ENCODE assay signal across 8 cellular contexts in genomic region chr5:150700298-150700599, GRCh38. TPM values are rescaled to one million over a fixed set of nuclear protein-coding genes. Genes with fewer than 3 reads are reported as not detected.
DNase-seq lines count a peak whose midpoint lies in the region; ATAC-seq and TF ChIP-seq lines count a peak whose summit lies in the region.

No MANE protein-coding gene starts in this region.

- H3K27ac ChIP-seq in heart left ventricle, result peak overlapping the region; percentile 92 to 99 (median 98)
- peak overlapping the region; percentile 87 to 95 for H3K27ac ChIP-seq in SK-N-SH (ENCODE audit: low read depth in 2 of 2, low read length in 1 of 2)
- H3K27ac ChIP-seq in iPS-20b (ENCODE audit: low read length), result no peak overlapping the region
- peak overlapping the region; percentile 95 for H3K27ac ChIP-seq in upper lobe of right lung

- POLR2A ChIA-PET in SK-N-SH (lab: Yijun Ruan, JAX), result interaction anchor here (0.9 to 1.9 kb wide), 12 partner anchors 11 to 251 kb away, joined by 3 to 10 read pairs (median 4); partner anchors contain the start of genes DCTN4 and SMIM3

- peaks cover 30% of the 10 kb centered on the region for H3F3A ChIP-seq in SK-N-SH (replicated peaks; ENCODE audit: insufficient read depth)

- H3K9me2 ChIP-seq in SK-N-SH, result no peaks in the 10 kb centered on the region

- peak overlapping the region; percentile 81 for H3K4me2 ChIP-seq in SK-N-SH

- CTCF ChIA-PET in SK-N-SH (lab: Yijun Ruan, JAX), result interaction anchor here (0.6 to 3.0 kb wide), 36 partner anchors 9 to 468 kb away, joined by 3 to 35 read pairs (median 4); partner anchors contain the start of genes DCTN4, MYOZ3 and SMIM3

- peaks cover 4% of the 10 kb centered on the region; the same call in 1 of the 2 replicates for H4K20me1 ChIP-seq in SK-N-SH (ENCODE audit: insufficient read depth)

- H3K4me1 ChIP-seq in heart left ventricle (peaks cover 0 to 24% (median 16%) of the 10 kb centered on the region in 12 donors), SK-N-SH (ENCODE audit: control insufficient read depth in 1 of 2, insufficient read depth in 2 of 2, low read depth in 1 of 2, low read length in 1 of 2) (peaks cover 11 to 15% of the 10 kb centered on the region in 2 experiments), iPS-20b (ENCODE audit: insufficient read depth, low read length) (peaks cover 9% of the 10 kb centered on the region), upper lobe of right lung (peaks cover 9% of the 10 kb centered on the region)

- H3K36me3 ChIP-seq in heart left ventricle (peaks cover 0 to 44% (median 39%) of the 10 kb centered on the region in 9 donors), SK-N-SH (replicated peaks in 1 of 2; ENCODE audit: control insufficient read depth in 1 of 2, insufficient read depth in 2 of 2, low read length in 1 of 2) (peaks cover 36 to 39% of the 10 kb centered on the region in 2 experiments), iPS-20b (ENCODE audit: insufficient read depth, low read depth, low read length) (peaks cover 45% of the 10 kb centered on the region), upper lobe of right lung (peaks cover 41% of the 10 kb centered on the region)

- no peak for TF ChIP-seq POLR2A in heart left ventricle (IDR thresholded peaks at IDR 0.05)

- H3K9ac ChIP-seq in SK-N-SH (peak overlapping the region; percentile 93), iPS-20b (ENCODE audit: low read depth, low read length) (peak overlapping the region; percentile 98; the same call in 1 of the 2 replicates)

- no peaks in the 10 kb centered on the region for H3K27me3 ChIP-seq in heart left ventricle
- no peaks in the 10 kb centered on the region for H3K27me3 ChIP-seq in SK-N-SH (ENCODE audit: insufficient read depth)
- peaks cover 9% of the 10 kb centered on the region for H3K27me3 ChIP-seq in iPS-20b (ENCODE audit: insufficient read depth, low read length)
- H3K27me3 ChIP-seq in upper lobe of right lung, result no peaks in the 10 kb centered on the region

- TF ChIP-seq CTCF in heart left ventricle (IDR thresholded peaks at IDR 0.05) (no peak), SK-N-SH (IDR thresholded peaks at IDR 0.05) (no peak), upper lobe of right lung (IDR thresholded peaks at IDR 0.05) (no peak)

- intact Hi-C loops in heart left ventricle (cut with DNase I) (loop anchor here in 7 of 10 donors (2.0 to 10.0 kb wide), 11 partner anchors 41 to 147 kb away; partner anchors contain the start of genes IRGM (in 4 of the 7) and SMIM3 (in 1 of the 7)), Right ventricle myocardium inferior (cut with DNase I) (loop anchor here (5.0 kb wide), 3 partner anchors 43 to 147 kb away; partner anchors contain the start of genes IRGM and SMIM3), upper lobe of right lung (cut with DNase I) (no loop called here)

- H3K9me3 ChIP-seq in heart left ventricle (no peaks in the 10 kb centered on the region), SK-N-SH (no peaks in the 10 kb centered on the region), iPS-20b (ENCODE audit: insufficient read depth, low read depth, low read length) (no peaks in the 10 kb centered on the region), upper lobe of right lung (no peaks in the 10 kb centered on the region)

- H3K79me2 ChIP-seq in SK-N-SH (ENCODE audit: insufficient read depth), result peaks cover 28% of the 10 kb centered on the region

- WGBS in heart left ventricle, 4 donors, result 0 to 3% (median 0%) methylated on average over 12 of the region's 12 CpGs
- WGBS in SK-N-SH (ENCODE audit: low lambda C conversion rate), result 1% methylated on average over 12 of the region's 12 CpGs

- no peak for ATAC-seq in heart left ventricle
- no peak for ATAC-seq in Right ventricle myocardium inferior
- no peak for ATAC-seq in upper lobe of right lung
- no peak for ATAC-seq in GM21825 (IDR thresholded peaks at IDR 0.05; ENCODE audit: unreplicated experiment)
- no peak for ATAC-seq in HG03439 (IDR thresholded peaks at IDR 0.05; ENCODE audit: unreplicated experiment)
- ATAC-seq in GM18519 (IDR thresholded peaks at IDR 0.05; ENCODE audit: low FRiP score, unreplicated experiment), result no peak

- peak overlapping the region; percentile 73 to 99 (median 94) for H3K4me3 ChIP-seq in heart left ventricle
- peak overlapping the region; percentile 76 to 98 for H3K4me3 ChIP-seq in SK-N-SH (ENCODE audit: low read depth in 2 of 2, low read length in 1 of 2)
- H3K4me3 ChIP-seq in iPS-20b (ENCODE audit: low read length), result peak overlapping the region; percentile 99
- H3K4me3 ChIP-seq in upper lobe of right lung, result peak overlapping the region; percentile 87

- DNase-seq in heart left ventricle (no peak), Right ventricle myocardium inferior (ENCODE audit: missing footprints) (no peak), SK-N-SH (no peak), upper lobe of right lung (no peak)

- TF ChIP-seq EP300 in SK-N-SH (IDR thresholded peaks at IDR 0.05; ENCODE audit: borderline replicate concordance in 1 of 2, low read depth in 1 of 2, low read length in 1 of 2), result no peak

- no peak for TF ChIP-seq RAD21 in SK-N-SH (IDR thresholded peaks at IDR 0.05; ENCODE audit: low read length)

- peak overlapping the region; percentile 93 for H2AFZ ChIP-seq in SK-N-SH (ENCODE audit: low read depth)

TF ChIP-seq in SK-N-SH, 30 proteins besides CTCF, POLR2A, EP300 and RAD21:
- TF ChIP-seq CHD2 (IDR thresholded peaks at IDR 0.05; ENCODE audit: low read length, partially characterized antibody), result no peak
- no peak for TF ChIP-seq TEAD4 (IDR thresholded peaks at IDR 0.05; ENCODE audit: borderline replicate concordance, insufficient read depth)
- TF ChIP-seq MEF2A (IDR thresholded peaks at IDR 0.05; ENCODE audit: borderline replicate concordance, low read depth), result no peak
- no peak for TF ChIP-seq FOSL2 (IDR thresholded peaks at IDR 0.05; ENCODE audit: borderline replicate concordance, low read depth)
- TF ChIP-seq USF2 (IDR thresholded peaks at IDR 0.05; ENCODE audit: borderline replicate concordance, low read depth, low read length), result no peak
- TF ChIP-seq RCOR1 (IDR thresholded peaks at IDR 0.05; ENCODE audit: low read length), result no peak
- 0 out of 2 replicates have a peak, but pooled peaks have one; percentile 40 for TF ChIP-seq SIN3A (IDR thresholded peaks at IDR 0.05; ENCODE audit: borderline replicate concordance, low read depth, low read length)
- TF ChIP-seq NFIC (IDR thresholded peaks at IDR 0.05; ENCODE audit: borderline replicate concordance), result no peak

RNA-seq across cellular contexts. Expression of gene RBM22, which starts 0.6 kb away (rescaled TPM):
- 10 to 100 TPM; 23.5 to 42.3 (median 28.0) TPM for total RNA-seq in heart left ventricle
- polyA plus RNA-seq in heart left ventricle, result 10 to 100 TPM; 19.2 to 24.6 TPM
- total RNA-seq in Right ventricle myocardium inferior, result 30.5 TPM
- 30.7 and 41.0 TPM in 2 replicates for polyA plus RNA-seq in SK-N-SH (2012; rRNA removed)
- polyA plus RNA-seq in SK-N-SH (2012; cell fraction: cytosol; rRNA removed), result 27.2 and 30.1 TPM in 2 replicates
- polyA plus RNA-seq in SK-N-SH (2012; cell fraction: nucleus; rRNA removed), result 39.9 and 65.8 TPM in 2 replicates
- 51.2 TPM for total RNA-seq in upper lobe of right lung

RNA-seq across cellular contexts. Expression of gene MYOZ3, which starts 39.2 kb away (rescaled TPM):
- 10 to 100 TPM in 1 of 9 donors, 1 to 10 TPM in 8; 1.8 to 10.2 (median 5.1) TPM for total RNA-seq in heart left ventricle
- polyA plus RNA-seq in heart left ventricle, result 1 to 10 TPM; 1.2 to 4.6 TPM
- 5.5 TPM for total RNA-seq in Right ventricle myocardium inferior
- polyA plus RNA-seq in SK-N-SH (2012; rRNA removed), result 0.26 and 0.41 TPM in 2 replicates
- 0.31 and 0.35 TPM in 2 replicates for polyA plus RNA-seq in SK-N-SH (2012; cell fraction: cytosol; rRNA removed)
- polyA plus RNA-seq in SK-N-SH (2012; cell fraction: nucleus; rRNA removed), result 0.48 and 0.67 TPM in 2 replicates
- total RNA-seq in upper lobe of right lung, result 1.7 TPM

RNA-seq across cellular contexts. Expression of gene DCTN4, which starts 58.6 kb away (rescaled TPM):
- 10 to 100 TPM; 41.6 to 70.6 (median 50.4) TPM for total RNA-seq in heart left ventricle
- polyA plus RNA-seq in heart left ventricle, result 10 to 100 TPM; 18.9 to 31.8 TPM
- 46.4 TPM for total RNA-seq in Right ventricle myocardium inferior
- 22.8 and 30.5 TPM in 2 replicates for polyA plus RNA-seq in SK-N-SH (2012; rRNA removed)
- 27.9 and 28.4 TPM in 2 replicates for polyA plus RNA-seq in SK-N-SH (2012; cell fraction: cytosol; rRNA removed)
- polyA plus RNA-seq in SK-N-SH (2012; cell fraction: nucleus; rRNA removed), result 26.4 and 39.4 TPM in 2 replicates
- 68.5 TPM for total RNA-seq in upper lobe of right lung

RNA-seq across cellular contexts. Expression of gene SYNPO, which starts 59.8 kb away (rescaled TPM):
- total RNA-seq in heart left ventricle (100 to 1,000 TPM; 444 to 782 (median 590) TPM), Right ventricle myocardium inferior (587 TPM), upper lobe of right lung (151 TPM)
- polyA plus RNA-seq in heart left ventricle (100 to 1,000 TPM; 304 to 791 TPM), SK-N-SH (2012; rRNA removed) (3.0 and 5.1 TPM in 2 replicates)
- polyA plus RNA-seq in SK-N-SH (2012; cell fraction: cytosol; rRNA removed), result 3.3 and 4.5 TPM in 2 replicates
- polyA plus RNA-seq in SK-N-SH (2012; cell fraction: nucleus; rRNA removed), result 9.8 and 14.0 TPM in 2 replicates
